18 cellular contexts compared by ENCODE assay signal in genomic region chr15:24075420-24076089, GRCh38.
"Had no signal": no experiment of that assay in that cellular context is flagged by ENCODE, and none has a peak within 500 bp of the region (broad histone marks: within the 10 kb centered on the region; RNA-seq: fewer than 3 reads in every experiment).

No MANE protein-coding gene starts in this region.

- DNase-seq: effector CD4-positive, alpha-beta T cell; endodermal cell; esophagus squamous epithelium; foreskin fibroblast; glutamatergic neuron; islet precursor cell; left ventricle myocardium inferior; lower lobe of right lung; nucleus accumbens; ovary; right cardiac atrium; stimulated activated CD4-positive, alpha-beta T cell treated with anti-CD3 and anti-CD28 coated beads, Interleukin-2, amount 100 ng/mL, for 48 hours; stimulated activated naive CD4-positive, alpha-beta T cell treated with Interleukin-2 at 50 U/mL for 16 hours had no signal

- H2AFZ ChIP-seq: neural progenitor cell had no signal

- ATAC-seq: gastroesophageal sphincter; lower lobe of right lung; natural killer cell treated with Interleukin-12 subunit alpha and Interleukin-12 subunit beta and Interleukin-15 and Interleukin-18, amount 100 ng/mL, for 72 hours; right cardiac atrium had no signal

- H3K4me2 ChIP-seq: neural progenitor cell, smooth muscle cell had no signal

- H3K9ac ChIP-seq: neural progenitor cell had no signal

- H3K27me3 ChIP-seq: esophagus squamous epithelium, gastroesophageal sphincter, neural progenitor cell, ovary had no signal

- H3K27ac ChIP-seq: coronary artery, esophagus squamous epithelium, gastroesophageal sphincter, left ventricle myocardium inferior, lower lobe of right lung, neural progenitor cell, ovary had no signal

- H3K9me3 ChIP-seq: lower lobe of right lung, ovary had no signal

- H3K4me1 ChIP-seq: esophagus squamous epithelium, gastroesophageal sphincter, left ventricle myocardium inferior, lower lobe of right lung, neural progenitor cell had no signal

- H3K4me3 ChIP-seq: coronary artery, esophagus squamous epithelium, gastroesophageal sphincter, left ventricle myocardium inferior, lower lobe of right lung, neural progenitor cell, ovary, smooth muscle cell had no signal

- H3K36me3 ChIP-seq: esophagus squamous epithelium, gastroesophageal sphincter, left ventricle myocardium inferior, lower lobe of right lung, neural progenitor cell, ovary had no signal
